ENCODE assay signal across 28 cellular contexts in the genomic region with DNA sequence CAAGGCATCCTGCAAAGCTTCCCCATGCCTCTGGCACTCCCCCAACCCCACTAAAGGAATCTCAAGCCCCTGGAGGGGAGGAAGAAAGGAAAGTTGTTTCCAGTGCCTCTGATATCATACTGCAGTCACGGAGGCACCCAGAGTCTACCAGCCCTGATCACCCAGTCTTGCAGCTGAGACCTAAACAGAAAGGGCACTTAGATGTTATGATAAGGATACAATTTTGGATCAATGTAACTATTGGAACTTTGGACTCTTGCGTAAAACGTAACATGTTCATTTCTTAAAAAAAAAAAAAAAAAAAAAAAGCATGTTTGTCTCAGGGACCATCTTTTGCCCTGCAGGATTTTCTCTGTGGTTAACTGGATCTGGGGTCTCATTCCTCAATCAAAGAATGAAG.
"Had no signal": no experiment of that assay in that cellular context is flagged by ENCODE, and none has a peak within 500 bp of the region (broad histone marks: within the 10 kb centered on the region; RNA-seq: fewer than 3 reads in every experiment).

No MANE protein-coding gene starts in this region.

- H3K4me1 ChIP-seq: parathyroid adenoma, psoas muscle, testis, transverse colon, upper lobe of right lung, uterus had no signal

- H3K27me3 ChIP-seq: neural progenitor cell, ovary, suprapubic skin, testis, tibial artery, upper lobe of right lung, uterus had no signal

- H3K9ac ChIP-seq: neural progenitor cell, parathyroid adenoma had no signal

- H3K9me3 ChIP-seq: ovary, psoas muscle, spleen, suprapubic skin, testis, tibial artery, transverse colon, upper lobe of right lung, uterus had no signal

- DNase-seq: natural killer cell; occipital lobe; ovary; posterior cingulate gyrus; psoas muscle; right cardiac atrium; spleen; stimulated activated CD4-positive, alpha-beta T cell treated with anti-CD3 and anti-CD28 coated beads, Interleukin-12 subunit alpha, Interleukin-12 subunit beta, amount 100 ng/mL, for 4 hours; stimulated activated CD4-positive, alpha-beta T cell treated with anti-CD3 and anti-CD28 coated beads, Interleukin-1b, Interleukin-23, amount 100 ng/mL, for 48 hours; stimulated activated CD4-positive, alpha-beta T cell treated with anti-CD3 and anti-CD28 coated beads, Interleukin-4, amount 100 ng/mL, for 1 hour; stimulated activated CD4-positive, alpha-beta T cell treated with anti-CD3 and anti-CD28 coated beads, Interleukin-4, amount 100 ng/mL, for 4 hours; stimulated activated CD8-positive, alpha-beta memory T cell treated with anti-CD3 and anti-CD28 coated beads, Interleukin-4, amount 100 ng/mL, for 48 hours; stimulated activated naive CD4-positive, alpha-beta T cell; stimulated activated naive CD8-positive, alpha-beta T cell treated with anti-CD3 and anti-CD28 coated beads, Interleukin-15, amount 100 ng/mL, for 72 hours; stimulated activated naive CD8-positive, alpha-beta T cell treated with anti-CD3 and anti-CD28 coated beads, Interleukin-15, Interleukin-2, amounts not matched to agents 100 U/mL and 50 U/mL, for 24 hours; substantia nigra; testis; tibial artery; transverse colon; upper lobe of right lung; uterus had no signal

- H3K27ac ChIP-seq: neural progenitor cell, ovary, parathyroid adenoma, psoas muscle, skin epidermis, spleen, suprapubic skin, testis, tibial artery, transverse colon, upper lobe of right lung, uterus had no signal

- ATAC-seq: natural killer cell; psoas muscle; right cardiac atrium; sciatic nerve; stimulated activated memory B cell treated with anti-CD40 and anti-IgM and Interleukin-4, amounts not matched to agents 10 μg/mL and 1 μg/mL and 100 μg/mL, for 72 hours; stimulated activated naive CD8-positive, alpha-beta T cell treated with anti-CD3 and anti-CD28 coated beads, Interleukin-15, amount 100 ng/mL, for 72 hours; stimulated activated naive CD8-positive, alpha-beta T cell treated with anti-CD3 and anti-CD28 coated beads, Interleukin-15, Interleukin-2, amounts not matched to agents 100 U/mL and 50 U/mL, for 24 hours; upper lobe of right lung had no signal

- H3K36me3 ChIP-seq: neural progenitor cell, ovary, spleen, suprapubic skin, tibial artery, transverse colon, upper lobe of right lung, uterus had no signal

- H3K4me3 ChIP-seq: neural progenitor cell, ovary, psoas muscle, skin epidermis, smooth muscle cell, spleen, suprapubic skin, testis, tibial artery, transverse colon, upper lobe of right lung, uterus had no signal
